ENCODE assay signal across 1 cellular context in the genomic region with DNA sequence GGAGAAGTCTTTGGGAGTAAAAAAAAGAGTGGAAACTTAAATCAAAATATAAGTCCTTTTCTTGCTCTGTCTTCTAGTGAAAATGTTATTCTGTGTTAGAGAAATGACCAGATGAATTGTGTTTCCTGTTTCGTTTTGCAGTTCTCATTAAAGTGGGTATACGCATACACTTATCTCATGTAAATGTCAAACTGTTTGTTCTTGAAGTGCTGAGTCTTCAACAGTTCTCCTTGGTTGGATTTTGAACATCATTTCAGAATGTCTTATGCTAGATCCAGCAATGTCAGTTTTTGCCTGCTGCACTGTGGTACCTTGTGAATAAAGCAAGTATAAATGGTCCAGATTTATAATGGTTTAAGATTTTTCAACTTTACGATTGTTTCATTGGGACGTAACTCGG.
TF ChIP-seq lines count a peak whose summit lies in the region.

No MANE protein-coding gene starts in this region.

TF ChIP-seq in GM12878, 131 proteins besides CTCF, POLR2A, EP300 and RAD21 (continued from another document and continues in another):
- TF ChIP-seq, protein P1, sequence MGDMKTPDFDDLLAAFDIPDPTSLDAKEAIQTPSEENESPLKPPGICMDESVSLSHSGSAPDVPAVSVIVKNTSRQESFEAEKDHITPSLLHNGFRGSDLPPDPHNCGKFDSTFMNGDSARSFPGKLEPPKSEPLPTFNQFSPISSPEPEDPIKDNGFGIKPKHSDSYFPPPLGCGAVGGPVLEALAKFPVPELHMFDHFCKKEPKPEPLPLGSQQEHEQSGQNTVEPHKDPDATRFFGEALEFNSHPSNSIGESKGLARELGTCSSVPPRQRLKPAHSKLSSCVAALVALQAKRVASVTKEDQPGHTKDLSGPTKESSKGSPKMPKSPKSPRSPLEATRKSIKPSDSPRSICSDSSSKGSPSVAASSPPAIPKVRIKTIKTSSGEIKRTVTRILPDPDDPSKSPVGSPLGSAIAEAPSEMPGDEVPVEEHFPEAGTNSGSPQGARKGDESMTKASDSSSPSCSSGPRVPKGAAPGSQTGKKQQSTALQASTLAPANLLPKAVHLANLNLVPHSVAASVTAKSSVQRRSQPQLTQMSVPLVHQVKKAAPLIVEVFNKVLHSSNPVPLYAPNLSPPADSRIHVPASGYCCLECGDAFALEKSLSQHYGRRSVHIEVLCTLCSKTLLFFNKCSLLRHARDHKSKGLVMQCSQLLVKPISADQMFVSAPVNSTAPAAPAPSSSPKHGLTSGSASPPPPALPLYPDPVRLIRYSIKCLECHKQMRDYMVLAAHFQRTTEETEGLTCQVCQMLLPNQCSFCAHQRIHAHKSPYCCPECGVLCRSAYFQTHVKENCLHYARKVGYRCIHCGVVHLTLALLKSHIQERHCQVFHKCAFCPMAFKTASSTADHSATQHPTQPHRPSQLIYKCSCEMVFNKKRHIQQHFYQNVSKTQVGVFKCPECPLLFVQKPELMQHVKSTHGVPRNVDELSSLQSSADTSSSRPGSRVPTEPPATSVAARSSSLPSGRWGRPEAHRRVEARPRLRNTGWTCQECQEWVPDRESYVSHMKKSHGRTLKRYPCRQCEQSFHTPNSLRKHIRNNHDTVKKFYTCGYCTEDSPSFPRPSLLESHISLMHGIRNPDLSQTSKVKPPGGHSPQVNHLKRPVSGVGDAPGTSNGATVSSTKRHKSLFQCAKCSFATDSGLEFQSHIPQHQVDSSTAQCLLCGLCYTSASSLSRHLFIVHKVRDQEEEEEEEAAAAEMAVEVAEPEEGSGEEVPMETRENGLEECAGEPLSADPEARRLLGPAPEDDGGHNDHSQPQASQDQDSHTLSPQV (IDR thresholded peaks at IDR 0.05), result no peak
- TF ChIP-seq IRF4 (IDR thresholded peaks at IDR 0.05; ENCODE audit: low read depth, low read length), result 0 out of 2 replicates have a peak, but pooled peaks have one; percentile 30
- peak; percentile 35; the same call in 1 of the 2 replicates for TF ChIP-seq MTA2 (IDR thresholded peaks at IDR 0.05; ENCODE audit: low read depth)
- TF ChIP-seq PBX3 (IDR thresholded peaks at IDR 0.05; ENCODE audit: insufficient replicate concordance, low read depth, low read length), result no peak
- no peak for TF ChIP-seq E2F8 (IDR thresholded peaks at IDR 0.05; ENCODE audit: low read depth, partially characterized antibody)
- TF ChIP-seq ZNF217 (IDR thresholded peaks at IDR 0.05), result peak; percentile 53; the same call in 1 of the 2 replicates
- TF ChIP-seq RB1 (IDR thresholded peaks at IDR 0.05; ENCODE audit: borderline replicate concordance), result no peak
- TF ChIP-seq ATF2 (IDR thresholded peaks at IDR 0.05; ENCODE audit: low read length), result peak; percentile 72; the same call in 1 of the 2 replicates
- TF ChIP-seq EGR1 (IDR thresholded peaks at IDR 0.05; ENCODE audit: borderline replicate concordance in 1 of 2, low read depth in 2 of 2, low read length in 2 of 2), result no peak
- TF ChIP-seq TCF7 (IDR thresholded peaks at IDR 0.05; ENCODE audit: borderline replicate concordance), result no peak
- TF ChIP-seq PRDM15 (CRISPR knock-in tag; IDR thresholded peaks at IDR 0.05), result no peak
- TF ChIP-seq SMC3 (IDR thresholded peaks at IDR 0.05; ENCODE audit: borderline replicate concordance, low read length), result peak; percentile 14; the same call in 1 of the 2 replicates
- TF ChIP-seq, protein P2, sequence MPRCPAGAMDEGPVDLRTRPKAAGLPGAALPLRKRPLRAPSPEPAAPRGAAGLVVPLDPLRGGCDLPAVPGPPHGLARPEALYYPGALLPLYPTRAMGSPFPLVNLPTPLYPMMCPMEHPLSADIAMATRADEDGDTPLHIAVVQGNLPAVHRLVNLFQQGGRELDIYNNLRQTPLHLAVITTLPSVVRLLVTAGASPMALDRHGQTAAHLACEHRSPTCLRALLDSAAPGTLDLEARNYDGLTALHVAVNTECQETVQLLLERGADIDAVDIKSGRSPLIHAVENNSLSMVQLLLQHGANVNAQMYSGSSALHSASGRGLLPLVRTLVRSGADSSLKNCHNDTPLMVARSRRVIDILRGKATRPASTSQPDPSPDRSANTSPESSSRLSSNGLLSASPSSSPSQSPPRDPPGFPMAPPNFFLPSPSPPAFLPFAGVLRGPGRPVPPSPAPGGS (IDR thresholded peaks at IDR 0.05; ENCODE audit: borderline replicate concordance, insufficient read depth, low read depth, low read length, poor library complexity, severe bottlenecking), result no peak
- TF ChIP-seq BHLHE40 (IDR thresholded peaks at IDR 0.05; ENCODE audit: borderline replicate concordance in 1 of 2, low read depth in 2 of 2, low read length in 1 of 2), result no peak
- TF ChIP-seq RFX5 (IDR thresholded peaks at IDR 0.05; ENCODE audit: low read depth, low read length), result no peak
- peak; percentile 62 for TF ChIP-seq NFIC (IDR thresholded peaks at IDR 0.05; ENCODE audit: low read depth, low read length)
- TF ChIP-seq BMI1 (IDR thresholded peaks at IDR 0.05; ENCODE audit: borderline replicate concordance), result no peak
- TF ChIP-seq, protein P3, sequence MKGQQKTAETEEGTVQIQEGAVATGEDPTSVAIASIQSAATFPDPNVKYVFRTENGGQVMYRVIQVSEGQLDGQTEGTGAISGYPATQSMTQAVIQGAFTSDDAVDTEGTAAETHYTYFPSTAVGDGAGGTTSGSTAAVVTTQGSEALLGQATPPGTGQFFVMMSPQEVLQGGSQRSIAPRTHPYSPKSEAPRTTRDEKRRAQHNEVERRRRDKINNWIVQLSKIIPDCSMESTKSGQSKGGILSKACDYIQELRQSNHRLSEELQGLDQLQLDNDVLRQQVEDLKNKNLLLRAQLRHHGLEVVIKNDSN (IDR thresholded peaks at IDR 0.05; ENCODE audit: borderline replicate concordance, extremely low read length, insufficient read depth, low read depth, low read length), result no peak
- no peak for TF ChIP-seq MXI1 (IDR thresholded peaks at IDR 0.05; ENCODE audit: low read depth, low read length)
- peak in 1 of 2 experiments; percentile 70; a peak in 1 of 4 replicates for TF ChIP-seq ETV6 (conservative IDR thresholded peaks at IDR 0.05 in 1 of 2, IDR thresholded peaks at IDR 0.05 in 1 of 2; ENCODE audit: borderline replicate concordance in 1 of 2, low read depth in 1 of 2)
- no peak for TF ChIP-seq SUPT20H (IDR thresholded peaks at IDR 0.05; ENCODE audit: borderline replicate concordance, control insufficient read depth, low read depth, low read length)
- TF ChIP-seq, protein P4, sequence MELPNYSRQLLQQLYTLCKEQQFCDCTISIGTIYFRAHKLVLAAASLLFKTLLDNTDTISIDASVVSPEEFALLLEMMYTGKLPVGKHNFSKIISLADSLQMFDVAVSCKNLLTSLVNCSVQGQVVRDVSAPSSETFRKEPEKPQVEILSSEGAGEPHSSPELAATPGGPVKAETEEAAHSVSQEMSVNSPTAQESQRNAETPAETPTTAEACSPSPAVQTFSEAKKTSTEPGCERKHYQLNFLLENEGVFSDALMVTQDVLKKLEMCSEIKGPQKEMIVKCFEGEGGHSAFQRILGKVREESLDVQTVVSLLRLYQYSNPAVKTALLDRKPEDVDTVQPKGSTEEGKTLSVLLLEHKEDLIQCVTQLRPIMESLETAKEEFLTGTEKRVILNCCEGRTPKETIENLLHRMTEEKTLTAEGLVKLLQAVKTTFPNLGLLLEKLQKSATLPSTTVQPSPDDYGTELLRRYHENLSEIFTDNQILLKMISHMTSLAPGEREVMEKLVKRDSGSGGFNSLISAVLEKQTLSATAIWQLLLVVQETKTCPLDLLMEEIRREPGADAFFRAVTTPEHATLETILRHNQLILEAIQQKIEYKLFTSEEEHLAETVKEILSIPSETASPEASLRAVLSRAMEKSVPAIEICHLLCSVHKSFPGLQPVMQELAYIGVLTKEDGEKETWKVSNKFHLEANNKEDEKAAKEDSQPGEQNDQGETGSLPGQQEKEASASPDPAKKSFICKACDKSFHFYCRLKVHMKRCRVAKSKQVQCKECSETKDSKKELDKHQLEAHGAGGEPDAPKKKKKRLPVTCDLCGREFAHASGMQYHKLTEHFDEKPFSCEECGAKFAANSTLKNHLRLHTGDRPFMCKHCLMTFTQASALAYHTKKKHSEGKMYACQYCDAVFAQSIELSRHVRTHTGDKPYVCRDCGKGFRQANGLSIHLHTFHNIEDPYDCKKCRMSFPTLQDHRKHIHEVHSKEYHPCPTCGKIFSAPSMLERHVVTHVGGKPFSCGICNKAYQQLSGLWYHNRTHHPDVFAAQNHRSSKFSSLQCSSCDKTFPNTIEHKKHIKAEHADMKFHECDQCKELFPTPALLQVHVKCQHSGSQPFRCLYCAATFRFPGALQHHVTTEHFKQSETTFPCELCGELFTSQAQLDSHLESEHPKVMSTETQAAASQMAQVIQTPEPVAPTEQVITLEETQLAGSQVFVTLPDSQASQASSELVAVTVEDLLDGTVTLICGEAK (IDR thresholded peaks at IDR 0.05; ENCODE audit: borderline replicate concordance), result no peak
- TF ChIP-seq MEF2B (IDR thresholded peaks at IDR 0.05; ENCODE audit: partially characterized antibody, poor library complexity, severe bottlenecking), result no peak
- peak; percentile 14; the same call in 1 of the 2 replicates for TF ChIP-seq ZNF24 (IDR thresholded peaks at IDR 0.05)
- TF ChIP-seq PML (IDR thresholded peaks at IDR 0.05; ENCODE audit: low read length), result peak; percentile 38; the same call in 1 of the 2 replicates
- no peak for TF ChIP-seq E4F1 (IDR thresholded peaks at IDR 0.05; ENCODE audit: borderline replicate concordance, partially characterized antibody)
- TF ChIP-seq MTA3 (IDR thresholded peaks at IDR 0.05; ENCODE audit: borderline replicate concordance, low read length), result 0 out of 2 replicates have a peak, but pooled peaks have one; percentile 27
- no peak for TF ChIP-seq YY1 (IDR thresholded peaks at IDR 0.05; ENCODE audit: low read depth, low read length)
